Comparison of ENCODE assay signal across 33 cellular contexts in the genomic region with DNA sequence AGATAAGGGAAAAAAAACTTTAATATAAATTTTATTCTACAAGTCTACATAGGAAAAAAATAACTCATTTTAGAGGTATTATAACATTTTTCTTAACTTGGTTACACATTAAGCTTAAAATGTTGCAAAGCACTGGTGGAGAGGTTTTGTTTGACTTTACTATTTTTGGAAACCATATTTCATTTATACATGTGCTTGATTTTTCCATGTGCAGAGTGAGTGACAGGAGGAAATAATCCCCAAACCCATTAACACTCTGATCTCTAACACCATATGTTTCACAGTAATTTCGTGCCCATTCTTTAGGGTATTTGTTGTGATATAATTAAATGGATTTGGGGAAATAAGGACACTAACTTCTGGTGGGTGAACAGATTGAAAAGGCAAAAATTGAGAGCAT.
"Had no signal": no experiment of that assay in that cellular context is flagged by ENCODE, and none has a peak within 500 bp of the region (broad histone marks: within the 10 kb centered on the region; RNA-seq: fewer than 3 reads in every experiment).

No MANE protein-coding gene starts in this region.

- H3K4me1 ChIP-seq: esophagus muscularis mucosa, foreskin keratinocyte, gastrocnemius medialis, heart right ventricle had no signal

- H3K27ac ChIP-seq: brain microvascular endothelial cell, coronary artery, esophagus muscularis mucosa, foreskin keratinocyte, gastrocnemius medialis, heart right ventricle, hepatocyte had no signal

- FAIRE-seq: astrocyte, bronchial epithelial cell had no signal

- H3K9me3 Mint-ChIP-seq: activated T-helper 1 cell treated with anti-CD3 and anti-CD28 coated beads, Interleukin-12 subunit alpha, Interleukin-12 subunit beta, Interleukin-2, Interleukin-4 antibody, amounts not matched to agents 30 ng/mL and 10 ng/mL and 1 ng/mL, durations not matched to agents 14 hours and 24 hours and 36 hours had no signal

- H3K36me3 ChIP-seq: brain microvascular endothelial cell, esophagus muscularis mucosa, gastrocnemius medialis, heart right ventricle had no signal

- H3K4me3 Mint-ChIP-seq: activated CD4-positive, alpha-beta memory T cell treated with anti-CD3 and anti-CD28 coated beads for 36 hours; activated CD4-positive, alpha-beta T cell treated with anti-CD3 and anti-CD28 coated beads for 36 hours; activated CD4-positive, alpha-beta T cell treated with anti-CD3 and anti-CD28 coated beads, Interleukin-2, amount 10 ng/mL, durations not matched to agents 24 days and 14 days; activated CD8-positive, alpha-beta memory T cell treated with anti-CD3 and anti-CD28 coated beads, Interleukin-2, amount 10 ng/mL, durations not matched to agents 7 days and 5 days; activated CD8-positive, alpha-beta T cell treated with anti-CD3 and anti-CD28 coated beads, Interleukin-2, amount 10 ng/mL, durations not matched to agents 7 days and 5 days; activated naive CD4-positive, alpha-beta T cell treated with anti-CD3 and anti-CD28 coated beads, Interleukin-2, amount 10 ng/mL, durations not matched to agents 7 days and 5 days; activated naive CD8-positive, alpha-beta T cell; activated T-helper 1 cell treated with anti-CD3 and anti-CD28 coated beads, Interleukin-12 subunit alpha, Interleukin-12 subunit beta, Interleukin-2, Interleukin-4 antibody, amounts not matched to agents 30 ng/mL and 10 ng/mL and 1 ng/mL, durations not matched to agents 14 hours and 24 hours and 36 hours; central memory CD8-positive, alpha-beta T cell; effector memory CD8-positive, alpha-beta T cell; T-helper 17 cell had no signal

- H3K36me3 Mint-ChIP-seq: activated CD4-positive, alpha-beta memory T cell treated with anti-CD3 and anti-CD28 coated beads for 36 hours; activated CD8-positive, alpha-beta memory T cell treated with anti-CD3 and anti-CD28 coated beads, Interleukin-2, amount 10 ng/mL, durations not matched to agents 7 days and 5 days; activated naive CD4-positive, alpha-beta T cell treated with anti-CD3 and anti-CD28 coated beads, Interleukin-2, amount 10 ng/mL, durations not matched to agents 7 days and 5 days; activated naive CD8-positive, alpha-beta T cell had no signal

- ATAC-seq: activated CD4-positive, alpha-beta T cell treated with anti-CD3 and anti-CD28 coated beads for 36 hours; activated CD8-positive, alpha-beta memory T cell treated with anti-CD3 and anti-CD28 coated beads, Interleukin-2, amount 10 ng/mL, durations not matched to agents 7 days and 5 days; activated CD8-positive, alpha-beta T cell treated with anti-CD3 and anti-CD28 coated beads, Interleukin-2, amount 10 ng/mL, durations not matched to agents 7 days and 5 days; effector memory CD8-positive, alpha-beta T cell; foreskin keratinocyte; gastrocnemius medialis; heart right ventricle; T-helper 17 cell had no signal

- H3K27ac Mint-ChIP-seq: activated CD4-positive, alpha-beta memory T cell treated with anti-CD3 and anti-CD28 coated beads for 36 hours; activated CD4-positive, alpha-beta T cell treated with anti-CD3 and anti-CD28 coated beads for 36 hours; activated CD4-positive, alpha-beta T cell treated with anti-CD3 and anti-CD28 coated beads, Interleukin-2, amount 10 ng/mL, durations not matched to agents 24 days and 14 days; activated CD8-positive, alpha-beta memory T cell treated with anti-CD3 and anti-CD28 coated beads, Interleukin-2, amount 10 ng/mL, durations not matched to agents 7 days and 5 days; activated CD8-positive, alpha-beta T cell treated with anti-CD3 and anti-CD28 coated beads, Interleukin-2, amount 10 ng/mL, durations not matched to agents 7 days and 5 days; activated naive CD4-positive, alpha-beta T cell treated with anti-CD3 and anti-CD28 coated beads, Interleukin-2, amount 10 ng/mL, durations not matched to agents 7 days and 5 days; activated naive CD8-positive, alpha-beta T cell; activated T-helper 1 cell treated with anti-CD3 and anti-CD28 coated beads, Interleukin-12 subunit alpha, Interleukin-12 subunit beta, Interleukin-2, Interleukin-4 antibody, amounts not matched to agents 30 ng/mL and 10 ng/mL and 1 ng/mL, durations not matched to agents 14 hours and 24 hours and 36 hours; activated T-helper 2 cell treated with anti-CD3 and anti-CD28 coated beads, Interferon-gamma antibody, Interleukin-2, Interleukin-4, amounts not matched to agents 10 μg/mL and 5 μg/mL and 100 μg/mL, durations not matched to agents 14 hours and 24 hours and 36 hours; effector memory CD8-positive, alpha-beta T cell; T-helper 17 cell had no signal

- DNase-seq: activated CD4-positive, alpha-beta memory T cell treated with anti-CD3 and anti-CD28 coated beads for 36 hours; activated CD4-positive, alpha-beta T cell treated with anti-CD3 and anti-CD28 coated beads for 36 hours; activated CD4-positive, alpha-beta T cell treated with anti-CD3 and anti-CD28 coated beads, Interleukin-2, amount 10 ng/mL, durations not matched to agents 24 days and 14 days; activated CD4-positive, CD25-positive, alpha-beta regulatory T cell; activated CD4-positive, CD25-positive, alpha-beta regulatory T cell treated with anti-CD3 and anti-CD28 coated beads, Interleukin-2, amount 50 U/mL, for 72 hours; activated CD8-positive, alpha-beta memory T cell treated with anti-CD3 and anti-CD28 coated beads, Interleukin-2, amount 10 ng/mL, durations not matched to agents 7 days and 5 days; activated CD8-positive, alpha-beta memory T cell treated with anti-CD3 and anti-CD28 coated beads, Interleukin-2, amount 50 U/mL, for 4 hours; activated CD8-positive, alpha-beta T cell treated with anti-CD3 and anti-CD28 coated beads, Interleukin-2, amount 10 ng/mL, durations not matched to agents 7 days and 5 days; activated effector memory CD4-positive, alpha-beta T cell treated with anti-CD3 and anti-CD28 coated beads, Interleukin-2, amount 50 U/mL, for 16 hours; activated naive CD4-positive, alpha-beta T cell; activated naive CD4-positive, alpha-beta T cell treated with anti-CD3 and anti-CD28 coated beads, Interleukin-2, amount 10 ng/mL, durations not matched to agents 7 days and 5 days; activated T-cell treated with anti-CD3 and anti-CD28 coated beads, Interleukin-2, amount 50 U/mL, for 1 hour; activated T-cell treated with anti-CD3 and anti-CD28 coated beads, Interleukin-2, amount 50 U/mL, for 48 hours; amniotic stem cell; anterior cingulate cortex; brain microvascular endothelial cell; dermis blood vessel endothelial cell; effector CD4-positive, alpha-beta T cell; effector memory CD8-positive, alpha-beta T cell; erythroblast; foreskin keratinocyte; gastrocnemius medialis; heart right ventricle; T-helper 17 cell had no signal

- H3K27me3 ChIP-seq: brain microvascular endothelial cell, esophagus muscularis mucosa, foreskin keratinocyte, gastrocnemius medialis, heart right ventricle, hepatocyte had no signal

- H3K27me3 Mint-ChIP-seq: activated CD4-positive, alpha-beta memory T cell treated with anti-CD3 and anti-CD28 coated beads for 36 hours; activated CD4-positive, alpha-beta T cell treated with anti-CD3 and anti-CD28 coated beads for 36 hours; activated CD4-positive, alpha-beta T cell treated with anti-CD3 and anti-CD28 coated beads, Interleukin-2, amount 10 ng/mL, durations not matched to agents 24 days and 14 days; activated CD8-positive, alpha-beta memory T cell treated with anti-CD3 and anti-CD28 coated beads, Interleukin-2, amount 10 ng/mL, durations not matched to agents 7 days and 5 days; activated naive CD4-positive, alpha-beta T cell treated with anti-CD3 and anti-CD28 coated beads, Interleukin-2, amount 10 ng/mL, durations not matched to agents 7 days and 5 days; activated naive CD8-positive, alpha-beta T cell; central memory CD8-positive, alpha-beta T cell; effector memory CD8-positive, alpha-beta T cell; T-helper 17 cell had no signal

- H3K4me3 ChIP-seq: coronary artery, esophagus muscularis mucosa, gastrocnemius medialis, heart right ventricle, hepatocyte had no signal

- H3K4me1 Mint-ChIP-seq: activated CD4-positive, alpha-beta T cell treated with anti-CD3 and anti-CD28 coated beads for 36 hours; activated CD4-positive, alpha-beta T cell treated with anti-CD3 and anti-CD28 coated beads, Interleukin-2, amount 10 ng/mL, durations not matched to agents 24 days and 14 days; activated CD8-positive, alpha-beta memory T cell treated with anti-CD3 and anti-CD28 coated beads, Interleukin-2, amount 10 ng/mL, durations not matched to agents 7 days and 5 days; activated naive CD4-positive, alpha-beta T cell treated with anti-CD3 and anti-CD28 coated beads, Interleukin-2, amount 10 ng/mL, durations not matched to agents 7 days and 5 days; central memory CD8-positive, alpha-beta T cell; T-helper 17 cell had no signal

- H3K9me3 ChIP-seq: esophagus muscularis mucosa, gastrocnemius medialis had no signal
